In genomic region chr18:58632557-58632956, GRCh38 we compare ENCODE assay signal across 13 cellular contexts. TPM values are rescaled to one million over a fixed set of nuclear protein-coding genes. Genes with fewer than 3 reads are reported as not detected.
"Had no signal": no experiment of that assay in that cellular context is flagged by ENCODE, and none has a peak within 500 bp of the region (broad histone marks: within the 10 kb centered on the region; RNA-seq: fewer than 3 reads in every experiment).

No MANE protein-coding gene starts in this region.

- H3K4me3 ChIP-seq: gastroesophageal sphincter, prostate gland, suprapubic skin, upper lobe of left lung had no signal

- ATAC-seq: activated CD4-positive, alpha-beta T cell treated with anti-CD3 and anti-CD28 coated beads for 36 hours; activated CD8-positive, alpha-beta T cell treated with anti-CD3 and anti-CD28 coated beads for 36 hours; gastroesophageal sphincter; stimulated activated naive CD8-positive, alpha-beta T cell treated with anti-CD3 and anti-CD28 coated beads, Interleukin-15, Interleukin-2, amounts not matched to agents 100 U/mL and 50 U/mL, for 24 hours had no signal

- H3K27me3 ChIP-seq: gastroesophageal sphincter, suprapubic skin, upper lobe of left lung had no signal

- H3K4me1 ChIP-seq: gastroesophageal sphincter, prostate gland, upper lobe of left lung had no signal

- H3K9me3 ChIP-seq: gastroesophageal sphincter, prostate gland, suprapubic skin, upper lobe of left lung had no signal

- DNase-seq: activated CD4-positive, alpha-beta T cell treated with anti-CD3 and anti-CD28 coated beads for 36 hours; activated CD8-positive, alpha-beta memory T cell treated with anti-CD3 and anti-CD28 coated beads, Interleukin-2, amount 50 U/mL, for 4 hours; activated CD8-positive, alpha-beta T cell treated with anti-CD3 and anti-CD28 coated beads for 36 hours; effector memory CD4-positive, alpha-beta T cell; mammary epithelial cell; nephron progenitor cell; stimulated activated CD4-positive, alpha-beta T cell treated with anti-CD3 and anti-CD28 coated beads, Interleukin-2, amount 100 ng/mL, for 48 hours; stimulated activated naive CD8-positive, alpha-beta T cell treated with anti-CD3 and anti-CD28 coated beads, Interleukin-15, Interleukin-2, amounts not matched to agents 100 U/mL and 50 U/mL, for 24 hours; SW 1271; upper lobe of left lung had no signal

- H3K27ac ChIP-seq: gastroesophageal sphincter, prostate gland, suprapubic skin, upper lobe of left lung had no signal

- H3K36me3 ChIP-seq: gastroesophageal sphincter, prostate gland, suprapubic skin, upper lobe of left lung had no signal

RNA-seq across cellular contexts. Expression of gene ALPK2, which starts 3.7 kb away (rescaled TPM):
- polyA plus RNA-seq: mammary epithelial cell had no signal
